Comparison of ENCODE assay signal across 10 cellular contexts in the genomic region with DNA sequence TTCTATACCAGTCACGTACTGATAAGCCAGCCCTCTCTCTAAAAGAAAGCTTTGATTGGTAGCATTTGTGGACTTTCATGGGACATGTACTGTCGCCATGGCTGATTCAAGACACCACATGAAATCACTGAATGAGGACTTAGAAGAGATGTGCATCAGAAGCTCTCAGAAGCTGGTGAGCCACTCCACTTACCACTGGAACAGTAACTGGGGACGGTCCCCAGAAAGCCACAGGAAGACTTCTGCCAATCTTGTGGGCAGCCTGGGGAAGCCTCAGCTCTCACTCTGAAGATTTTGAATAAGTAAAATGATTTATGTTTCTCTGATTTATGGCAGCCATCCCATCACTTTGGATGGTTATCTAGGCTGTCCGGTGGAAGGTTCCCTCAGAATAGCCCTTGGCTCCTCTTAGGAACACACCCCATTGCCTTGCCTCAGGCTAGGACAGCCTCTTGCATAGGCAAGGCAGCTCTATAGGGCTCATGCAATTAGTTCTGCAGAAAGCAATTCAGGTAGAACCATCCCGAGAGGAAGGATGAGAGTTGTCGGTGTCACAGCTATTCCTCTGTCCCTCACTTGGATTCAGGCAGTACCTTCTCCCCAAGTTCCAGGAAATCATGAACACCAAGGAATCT. TPM values are rescaled to one million over a fixed set of nuclear protein-coding genes. Genes with fewer than 3 reads are reported as not detected.
DNase-seq lines count a peak whose midpoint lies in the region; ATAC-seq and TF ChIP-seq lines count a peak whose summit lies in the region.
"Had no signal": no experiment of that assay in that cellular context is flagged by ENCODE, and none has a peak within 500 bp of the region (broad histone marks: within the 10 kb centered on the region; RNA-seq: fewer than 3 reads in every experiment).

No MANE protein-coding gene starts in this region.

- H3K9ac ChIP-seq in OCI-LY3 (ENCODE audit: low read length): no peak overlapping the region

- H3K4me3 ChIP-seq in OCI-LY3 (ENCODE audit: low read length) (no peak overlapping the region), Peyer's patch (no peak overlapping the region)
- H3K4me3 ChIP-seq: esophagus squamous epithelium, SK-N-MC had no signal

- peak; percentile 82 for DNase-seq in stimulated activated CD4-positive, alpha-beta T cell treated with anti-CD3 and anti-CD28 coated beads, Interleukin-15, amount 100 ng/mL, for 24 hours
- DNase-seq in Peyer's patch: no peak
- DNase-seq in DMS153 (lab: John Stamatoyannopoulos, UW): no peak
- DNase-seq in NCI-H187 (lab: John Stamatoyannopoulos, UW): no peak
- DNase-seq: amniotic stem cell, esophagus squamous epithelium, GOT3 had no signal

- TF ChIP-seq POLR2A in Peyer's patch (IDR thresholded peaks at IDR 0.05): no peak

- H3K4me1 ChIP-seq in OCI-LY3 (ENCODE audit: low read length) (peaks cover 31% of the 10 kb centered on the region), Peyer's patch (no peaks in the 10 kb centered on the region)

- H3K79me2 ChIP-seq in OCI-LY3 (ENCODE audit: low read length): no peaks in the 10 kb centered on the region

- no peak for TF ChIP-seq CTCF in OCI-LY3 (IDR thresholded peaks at IDR 0.05; ENCODE audit: low read depth, low read length)
- TF ChIP-seq CTCF in Peyer's patch (IDR thresholded peaks at IDR 0.05): no peak

- H3K4me2 ChIP-seq in OCI-LY3 (ENCODE audit: low read length): peak overlapping the region; percentile 49

- H4K20me1 ChIP-seq in OCI-LY3 (ENCODE audit: insufficient read depth, low read length): peaks cover 24% of the 10 kb centered on the region

- no peak overlapping the region for H2AFZ ChIP-seq in OCI-LY3 (ENCODE audit: low read depth, low read length)

- ATAC-seq in GM19452 (IDR thresholded peaks at IDR 0.05; ENCODE audit: unreplicated experiment): peak; percentile 78

- H3K36me3 ChIP-seq in OCI-LY3 (replicated peaks; ENCODE audit: low read depth, low read length) (peaks cover 14% of the 10 kb centered on the region), Peyer's patch (peaks cover 0 to 52% (median 0%) of the 10 kb centered on the region in 3 donors)

- H3K27me3 ChIP-seq in OCI-LY3 (ENCODE audit: low read depth, low read length): peaks cover 13% of the 10 kb centered on the region
- H3K27me3 ChIP-seq in Peyer's patch: no peaks in the 10 kb centered on the region
- H3K27me3 ChIP-seq: esophagus squamous epithelium had no signal

- no peak overlapping the region for H3K27ac ChIP-seq in OCI-LY3 (ENCODE audit: low read length)
- no peak overlapping the region for H3K27ac ChIP-seq in Peyer's patch
- H3K27ac ChIP-seq: esophagus squamous epithelium, SK-N-MC had no signal

- H3K9me3 ChIP-seq in OCI-LY3 (ENCODE audit: insufficient read depth, low read length): no peaks in the 10 kb centered on the region
- H3K9me3 ChIP-seq in Peyer's patch: no peaks in the 10 kb centered on the region
- H3K9me3 ChIP-seq: esophagus squamous epithelium had no signal

RNA-seq across cellular contexts. Expression of a gene that starts 9.8 kb away (rescaled TPM):
- 100 to 1,000 TPM in 1 of 4 donors, 10 to 100 TPM in 3; 51.2 to 130 (median 67.1) TPM for total RNA-seq in Peyer's patch

RNA-seq across cellular contexts. Expression of a gene that starts 9.9 kb away (rescaled TPM):
- total RNA-seq in Peyer's patch: 10 to 100 TPM; 14.5 to 30.0 (median 22.4) TPM

RNA-seq across cellular contexts. Expression of a gene that starts 18.0 kb away (rescaled TPM):
- total RNA-seq in Peyer's patch: 100 to 1,000 TPM in 2 of 4 donors, 10 to 100 TPM in 2; 22.3 to 184 (median 136) TPM

RNA-seq across cellular contexts. Expression of a gene that starts 18.4 kb away (rescaled TPM):
- total RNA-seq in Peyer's patch: 10 to 100 TPM; 57.3 to 84.6 (median 77.6) TPM

RNA-seq across cellular contexts. Expression of a gene that starts 20.2 kb away (rescaled TPM):
- total RNA-seq in Peyer's patch: 10 to 100 TPM in 2 of 4 donors, 1 to 10 TPM in 2; 7.7 to 37.2 (median 12.2) TPM
